ENCODE assay signal across 9 cellular contexts in the genomic region with DNA sequence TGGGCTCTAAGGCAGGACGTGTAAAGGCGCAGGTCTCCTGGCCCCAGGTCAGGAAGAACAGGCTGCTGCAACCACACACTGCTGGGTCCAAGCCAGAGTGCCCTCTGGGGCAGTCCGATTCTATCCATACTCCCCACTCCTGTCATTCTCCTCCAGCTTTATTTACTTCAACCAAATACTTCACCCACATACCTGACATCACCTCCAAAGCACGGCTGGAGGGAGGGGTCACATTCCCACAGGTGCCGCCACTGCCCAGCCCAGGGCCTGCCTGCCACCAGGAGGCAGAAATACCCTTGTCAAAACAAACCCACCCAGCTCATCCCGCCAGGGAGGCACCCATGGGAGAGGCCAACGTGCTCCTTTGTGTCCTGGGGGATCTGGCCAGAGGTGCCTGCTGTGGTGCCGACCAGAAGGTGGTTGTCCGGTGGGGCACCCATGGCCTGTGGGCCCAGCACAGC.
DNase-seq lines count a peak whose midpoint lies in the region; ATAC-seq and TF ChIP-seq lines count a peak whose summit lies in the region.
"Had no signal": no experiment of that assay in that cellular context is flagged by ENCODE, and none has a peak within 500 bp of the region (broad histone marks: within the 10 kb centered on the region; RNA-seq: fewer than 3 reads in every experiment).

No MANE protein-coding gene starts in this region.

- H3K9me3 Mint-ChIP-seq in activated CD8-positive, alpha-beta T cell treated with anti-CD3 and anti-CD28 coated beads, Interleukin-2, amount 10 ng/mL, durations not matched to agents 7 days and 5 days (ENCODE audit: insufficient read depth): no peaks in the 10 kb centered on the region
- H3K9me3 Mint-ChIP-seq in activated CD8-positive, alpha-beta T cell treated with anti-CD3 and anti-CD28 coated beads for 36 hours: no peaks in the 10 kb centered on the region
- no peaks in the 10 kb centered on the region for H3K9me3 Mint-ChIP-seq in MCF 10A (ENCODE audit: unreplicated experiment)
- no peaks in the 10 kb centered on the region for H3K9me3 Mint-ChIP-seq in naive thymus-derived CD4-positive, alpha-beta T cell

- H3K27ac ChIP-seq in upper lobe of left lung: peak overlapping the region; percentile 48 to 69 (median 64)
- H3K27ac ChIP-seq in naive thymus-derived CD4-positive, alpha-beta T cell (ENCODE audit: low read depth, low read length): no peak overlapping the region
- H3K27ac ChIP-seq: thoracic aorta had no signal

- H3K9me3 ChIP-seq in upper lobe of left lung: no peaks in the 10 kb centered on the region
- H3K9me3 ChIP-seq in naive thymus-derived CD4-positive, alpha-beta T cell (ENCODE audit: control insufficient read depth in 2 of 3, low read length in 3 of 3): no peaks in the 10 kb centered on the region
- H3K9me3 ChIP-seq: thoracic aorta had no signal

- ATAC-seq in activated CD8-positive, alpha-beta T cell treated with anti-CD3 and anti-CD28 coated beads, Interleukin-2, amount 10 ng/mL, durations not matched to agents 7 days and 5 days: no peak
- no peak for ATAC-seq in activated CD8-positive, alpha-beta T cell treated with anti-CD3 and anti-CD28 coated beads for 36 hours
- peak; percentile 59 to 92 for ATAC-seq in upper lobe of left lung (ENCODE audit: low FRiP score in 2 of 2)
- ATAC-seq in GM21381 (IDR thresholded peaks at IDR 0.05; ENCODE audit: unreplicated experiment): no peak
- ATAC-seq in HG03565 (IDR thresholded peaks at IDR 0.05; ENCODE audit: unreplicated experiment): no peak
- ATAC-seq in naive thymus-derived CD4-positive, alpha-beta T cell: no peak

- H3K4me3 ChIP-seq in lower leg skin (ENCODE audit: low read depth, poor library complexity, severe bottlenecking): no peak overlapping the region
- H3K4me3 ChIP-seq in upper lobe of left lung: no peak overlapping the region
- H3K4me3 ChIP-seq in naive thymus-derived CD4-positive, alpha-beta T cell (ENCODE audit: low read length): no peak overlapping the region
- H3K4me3 ChIP-seq: thoracic aorta had no signal

- no TSS peak for BruUV-seq in MCF 10A (replicated peaks; lab: Mats Ljungman, UMichigan)

- peak in 1 of 4 donors; percentile 33 for TF ChIP-seq EP300 in upper lobe of left lung (IDR thresholded peaks at IDR 0.05)

- peak; percentile 20 for DNase-seq in activated CD8-positive, alpha-beta T cell treated with anti-CD3 and anti-CD28 coated beads, Interleukin-2, amount 10 ng/mL, durations not matched to agents 7 days and 5 days
- DNase-seq in activated CD8-positive, alpha-beta T cell treated with anti-CD3 and anti-CD28 coated beads for 36 hours: no peak
- peak; percentile 83 for DNase-seq in MCF 10A (ENCODE audit: unreplicated experiment)
- DNase-seq in lower leg skin (ENCODE audit: low spot score in 2 of 2): peak; percentile 46 to 85
- peak; percentile 84 to 88 for DNase-seq in upper lobe of left lung
- no peak for DNase-seq in naive thymus-derived CD4-positive, alpha-beta T cell

- H3K4me1 ChIP-seq in upper lobe of left lung: peaks cover 16 to 30% (median 21%) of the 10 kb centered on the region in 4 donors
- H3K4me1 ChIP-seq in naive thymus-derived CD4-positive, alpha-beta T cell (ENCODE audit: control insufficient read depth in 2 of 2, insufficient read depth in 2 of 2, low read length in 2 of 2): peaks cover 0 to 6% of the 10 kb centered on the region in 2 donors

- WGBS in lower leg skin, 2 donors: 39 to 51% methylated on average over 9 of the region's 9 CpGs
- 62 to 74% methylated on average over 9 of the region's 9 CpGs for WGBS in upper lobe of left lung, 2 donors

- no peaks in the 10 kb centered on the region for H3K27me3 Mint-ChIP-seq in activated CD8-positive, alpha-beta T cell treated with anti-CD3 and anti-CD28 coated beads, Interleukin-2, amount 10 ng/mL, durations not matched to agents 7 days and 5 days (ENCODE audit: low read depth)
- no peaks in the 10 kb centered on the region for H3K27me3 Mint-ChIP-seq in activated CD8-positive, alpha-beta T cell treated with anti-CD3 and anti-CD28 coated beads for 36 hours
- no peaks in the 10 kb centered on the region for H3K27me3 Mint-ChIP-seq in MCF 10A (ENCODE audit: insufficient read depth, unreplicated experiment)
- no peaks in the 10 kb centered on the region for H3K27me3 Mint-ChIP-seq in naive thymus-derived CD4-positive, alpha-beta T cell

- no peaks in the 10 kb centered on the region for H3K36me3 ChIP-seq in upper lobe of left lung
- no peaks in the 10 kb centered on the region for H3K36me3 ChIP-seq in naive thymus-derived CD4-positive, alpha-beta T cell (ENCODE audit: control insufficient read depth in 2 of 3, insufficient read depth in 3 of 3, low read length in 3 of 3)
- H3K36me3 ChIP-seq: thoracic aorta had no signal

- no peaks in the 10 kb centered on the region for H3K27me3 ChIP-seq in upper lobe of left lung
- no peaks in the 10 kb centered on the region for H3K27me3 ChIP-seq in naive thymus-derived CD4-positive, alpha-beta T cell (ENCODE audit: control insufficient read depth in 2 of 2, insufficient read depth in 2 of 2, low read length in 2 of 2)

- POLR2A ChIA-PET in activated CD8-positive, alpha-beta T cell treated with anti-CD3 and anti-CD28 coated beads, Interleukin-2, amount 10 ng/mL, durations not matched to agents 7 days and 5 days (lab: Charles Lee): interaction anchor here (1.0 kb wide), 1 partner anchor 77 kb away, joined by 3 read pairs; no protein-coding TSS in a partner anchor
- POLR2A ChIA-PET in activated CD8-positive, alpha-beta T cell treated with anti-CD3 and anti-CD28 coated beads for 36 hours (lab: Charles Lee): interaction anchor here (0.9 to 1.1 kb wide), 2 partner anchors 42 to 65 kb away, joined by 3 read pairs; no protein-coding TSS in a partner anchor
- POLR2A ChIA-PET in MCF 10A (lab: Yijun Ruan, JAX): interaction anchor here (0.7 to 2.9 kb wide), 15 partner anchors 12 to 148 kb away, joined by 3 to 28 read pairs (median 6); a partner anchor contains a TSS
- POLR2A ChIA-PET in naive thymus-derived CD4-positive, alpha-beta T cell (lab: Charles Lee): interaction anchor here (0.9 kb wide), 1 partner anchor 194 kb away, joined by 3 read pairs; no protein-coding TSS in a partner anchor

- intact Hi-C loops in activated CD8-positive, alpha-beta T cell treated with anti-CD3 and anti-CD28 coated beads for 36 hours (cut with micrococcal nuclease): loop anchor here (10.0 kb wide), 1 partner anchor 99 kb away; a partner anchor contains a TSS
- intact Hi-C loops in MCF 10A (cut with micrococcal nuclease): loop anchor here (1.0 to 5.0 kb wide), 3 partner anchors 56 to 121 kb away; a partner anchor contains a TSS
- intact Hi-C loops in lower leg skin (cut with DNase I; ENCODE audit: low total_unique reads): loop anchor here (10.0 kb wide), 1 partner anchor 99 kb away; a partner anchor contains a TSS
- intact Hi-C loops in naive thymus-derived CD4-positive, alpha-beta T cell (cut with micrococcal nuclease): loop anchor here (1.0 kb wide), 6 partner anchors 54 to 194 kb away; a partner anchor contains a TSS

- TF ChIP-seq POLR2A in lower leg skin (IDR thresholded peaks at IDR 0.05) (no peak), upper lobe of left lung (IDR thresholded peaks at IDR 0.05) (no peak)

- H3K36me3 Mint-ChIP-seq in activated CD8-positive, alpha-beta T cell treated with anti-CD3 and anti-CD28 coated beads, Interleukin-2, amount 10 ng/mL, durations not matched to agents 7 days and 5 days (ENCODE audit: low read depth): no peaks in the 10 kb centered on the region
- no peaks in the 10 kb centered on the region for H3K36me3 Mint-ChIP-seq in activated CD8-positive, alpha-beta T cell treated with anti-CD3 and anti-CD28 coated beads for 36 hours (ENCODE audit: low read depth)
- no peaks in the 10 kb centered on the region for H3K36me3 Mint-ChIP-seq in MCF 10A (ENCODE audit: insufficient read depth, unreplicated experiment)
- H3K36me3 Mint-ChIP-seq in naive thymus-derived CD4-positive, alpha-beta T cell: peaks cover 0 to 4% (median 0%) of the 10 kb centered on the region in 5 donors

- CTCF ChIA-PET in activated CD8-positive, alpha-beta T cell treated with anti-CD3 and anti-CD28 coated beads, Interleukin-2, amount 10 ng/mL, durations not matched to agents 7 days and 5 days (lab: Charles Lee): interaction anchor here (0.6 to 3.8 kb wide), 48 partner anchors 9 to 339 kb away, joined by 3 to 53 read pairs (median 6); a partner anchor contains a TSS
- CTCF ChIA-PET in activated CD8-positive, alpha-beta T cell treated with anti-CD3 and anti-CD28 coated beads for 36 hours (lab: Charles Lee): interaction anchor here (0.7 to 6.4 kb wide), 56 partner anchors 8 to 302 kb away, joined by 3 to 73 read pairs (median 5); a partner anchor contains a TSS
- CTCF ChIA-PET in MCF 10A (lab: Yijun Ruan, JAX): interaction anchor here (0.5 to 5.2 kb wide), 58 partner anchors 9 to 263 kb away, joined by 3 to 109 read pairs (median 5); a partner anchor contains a TSS
- CTCF ChIA-PET in naive thymus-derived CD4-positive, alpha-beta T cell (lab: Charles Lee): interaction anchor here (0.6 to 2.2 kb wide), 19 partner anchors 13 to 889 kb away, joined by 3 to 12 read pairs (median 4); a partner anchor contains a TSS

- no peak for TF ChIP-seq CTCF in activated CD8-positive, alpha-beta T cell treated with anti-CD3 and anti-CD28 coated beads for 36 hours (IDR thresholded peaks at IDR 0.05)
- TF ChIP-seq CTCF in MCF 10A (IDR thresholded peaks at IDR 0.05; ENCODE audit: unreplicated experiment) (peak; percentile 14), lower leg skin (IDR thresholded peaks at IDR 0.05) (no peak), upper lobe of left lung (IDR thresholded peaks at IDR 0.05) (peak in 5 of 6 experiments; percentile 10 to 81 (median 63))

- H3K4me3 Mint-ChIP-seq in activated CD8-positive, alpha-beta T cell treated with anti-CD3 and anti-CD28 coated beads, Interleukin-2, amount 10 ng/mL, durations not matched to agents 7 days and 5 days: no peak overlapping the region
- no peak overlapping the region for H3K4me3 Mint-ChIP-seq in activated CD8-positive, alpha-beta T cell treated with anti-CD3 and anti-CD28 coated beads for 36 hours
- H3K4me3 Mint-ChIP-seq in MCF 10A (ENCODE audit: unreplicated experiment): no peak overlapping the region
- H3K4me3 Mint-ChIP-seq in naive thymus-derived CD4-positive, alpha-beta T cell: no peak overlapping the region

- H3K27ac Mint-ChIP-seq in activated CD8-positive, alpha-beta T cell treated with anti-CD3 and anti-CD28 coated beads, Interleukin-2, amount 10 ng/mL, durations not matched to agents 7 days and 5 days: no peak overlapping the region
- H3K27ac Mint-ChIP-seq in activated CD8-positive, alpha-beta T cell treated with anti-CD3 and anti-CD28 coated beads for 36 hours: no peak overlapping the region
- no peak overlapping the region for H3K27ac Mint-ChIP-seq in MCF 10A (ENCODE audit: low read depth, unreplicated experiment)
- no peak overlapping the region for H3K27ac Mint-ChIP-seq in naive thymus-derived CD4-positive, alpha-beta T cell

- H3K4me1 Mint-ChIP-seq in activated CD8-positive, alpha-beta T cell treated with anti-CD3 and anti-CD28 coated beads, Interleukin-2, amount 10 ng/mL, durations not matched to agents 7 days and 5 days (ENCODE audit: low read depth): peaks cover 16% of the 10 kb centered on the region
- H3K4me1 Mint-ChIP-seq in activated CD8-positive, alpha-beta T cell treated with anti-CD3 and anti-CD28 coated beads for 36 hours (ENCODE audit: low read depth): peaks cover 8% of the 10 kb centered on the region
- H3K4me1 Mint-ChIP-seq in MCF 10A (ENCODE audit: insufficient read depth, unreplicated experiment): peaks cover 22% of the 10 kb centered on the region
- peaks cover 4 to 33% (median 6%) of the 10 kb centered on the region in 7 donors for H3K4me1 Mint-ChIP-seq in naive thymus-derived CD4-positive, alpha-beta T cell

Comparison
In these comparisons a context has a peak if more than half of its experiments do, and no peak if none do; other contexts are left out.
1. DNase-seq: peak in activated CD8-positive, alpha-beta T cell treated with anti-CD3 and anti-CD28 coated beads, Interleukin-2, amount 10 ng/mL, durations not matched to agents 7 days and 5 days (single experiment), MCF 10A (single experiment), lower leg skin (2 of 2) and upper lobe of left lung (2 of 2); none in activated CD8-positive, alpha-beta T cell treated with anti-CD3 and anti-CD28 coated beads for 36 hours (single experiment) and naive thymus-derived CD4-positive, alpha-beta T cell (0 of 9).
2. ATAC-seq: peak in upper lobe of left lung (2 of 2); none in activated CD8-positive, alpha-beta T cell treated with anti-CD3 and anti-CD28 coated beads, Interleukin-2, amount 10 ng/mL, durations not matched to agents 7 days and 5 days (single experiment), activated CD8-positive, alpha-beta T cell treated with anti-CD3 and anti-CD28 coated beads for 36 hours (single experiment), GM21381 (single experiment), HG03565 (single experiment) and naive thymus-derived CD4-positive, alpha-beta T cell (single experiment).
3. CTCF ChIP-seq: peak in MCF 10A (single experiment) and upper lobe of left lung (5 of 6); none in activated CD8-positive, alpha-beta T cell treated with anti-CD3 and anti-CD28 coated beads for 36 hours (single experiment) and lower leg skin (0 of 3).